Comparison of ENCODE assay signal across 15 cellular contexts in genomic region chr7:85172530-85172941, GRCh38. TPM values are rescaled to one million over a fixed set of nuclear protein-coding genes. Genes with fewer than 3 reads are reported as not detected.
DNase-seq lines count a peak whose midpoint lies in the region; ATAC-seq and TF ChIP-seq lines count a peak whose summit lies in the region.
"Had no signal": no experiment of that assay in that cellular context is flagged by ENCODE, and none has a peak within 500 bp of the region (broad histone marks: within the 10 kb centered on the region; RNA-seq: fewer than 3 reads in every experiment).

No MANE protein-coding gene starts in this region.

- H3K79me2 ChIP-seq in SK-N-SH (ENCODE audit: insufficient read depth) = no peaks in the 10 kb centered on the region

- CTCF ChIA-PET in SK-N-SH (lab: Yijun Ruan, JAX) = interaction anchor here (1.3 kb wide), 2 partner anchors 14 to 15 kb away, joined by 4 read pairs; partner anchors contain the start of gene SEMA3D

- POLR2A ChIA-PET in SK-N-SH (lab: Yijun Ruan, JAX) = no interaction called here

- TF ChIP-seq CTCF in SK-N-SH (IDR thresholded peaks at IDR 0.05) = no peak
- no peak for TF ChIP-seq CTCF in fibroblast of the aortic adventitia (IDR thresholded peaks at IDR 0.05; ENCODE audit: insufficient read depth, low read length)
- no peak for TF ChIP-seq CTCF in retinal pigment epithelial cell (conservative IDR thresholded peaks at IDR 0.05; ENCODE audit: low read depth, low read length)

- peaks cover 30% of the 10 kb centered on the region for H3F3A ChIP-seq in SK-N-SH (replicated peaks; ENCODE audit: insufficient read depth)

- no peak for TF ChIP-seq RAD21 in SK-N-SH (IDR thresholded peaks at IDR 0.05; ENCODE audit: low read length)

- TF ChIP-seq EP300 in SK-N-SH (IDR thresholded peaks at IDR 0.05; ENCODE audit: borderline replicate concordance in 1 of 2, low read depth in 1 of 2, low read length in 1 of 2) = peak in 1 of 2 experiments; percentile 49; a peak in 1 of 4 replicates

- H3K9ac ChIP-seq in SK-N-SH = peak overlapping the region; percentile 38

- peak overlapping the region; percentile 73 for H2AFZ ChIP-seq in SK-N-SH (ENCODE audit: low read depth)

- no peaks in the 10 kb centered on the region for H3K9me3 ChIP-seq in SK-N-SH
- H3K9me3 ChIP-seq: suprapubic skin had no signal

- no peak for ATAC-seq in GM21717 (IDR thresholded peaks at IDR 0.05; ENCODE audit: unreplicated experiment)
- ATAC-seq in GM21390 (IDR thresholded peaks at IDR 0.05; ENCODE audit: unreplicated experiment) = no peak
- no peak for ATAC-seq in GM21737 (IDR thresholded peaks at IDR 0.05; ENCODE audit: unreplicated experiment)
- ATAC-seq: left lobe of liver had no signal

- H3K4me1 ChIP-seq in SK-N-SH (ENCODE audit: control insufficient read depth in 1 of 2, insufficient read depth in 2 of 2, low read depth in 1 of 2, low read length in 1 of 2) = peaks cover 0 to 15% of the 10 kb centered on the region in 2 experiments; a peak in 2 of 4 replicates

- H3K27me3 ChIP-seq in SK-N-SH (ENCODE audit: insufficient read depth) = no peaks in the 10 kb centered on the region
- H3K27me3 ChIP-seq: suprapubic skin had no signal

- WGBS in SK-N-SH (ENCODE audit: low lambda C conversion rate) = 11% methylated on average over 3 of the region's 3 CpGs

- no peaks in the 10 kb centered on the region for H4K20me1 ChIP-seq in SK-N-SH (ENCODE audit: insufficient read depth)

- H3K4me2 ChIP-seq in SK-N-SH = peak overlapping the region; percentile 65

- no peaks in the 10 kb centered on the region; the same call in 1 of the 2 replicates for H3K9me2 ChIP-seq in SK-N-SH

- H3K4me3 ChIP-seq in SK-N-SH (ENCODE audit: low read depth in 2 of 2, low read length in 1 of 2) = peak overlapping the region in 1 of 2 experiments; percentile 18; a peak in 1 of 4 replicates
- H3K4me3 ChIP-seq in fibroblast of the aortic adventitia (ENCODE audit: low read depth, low read length) = no peak overlapping the region
- no peak overlapping the region for H3K4me3 ChIP-seq in retinal pigment epithelial cell (ENCODE audit: low read length)
- H3K4me3 ChIP-seq: suprapubic skin had no signal

- DNase-seq in H4 (ENCODE audit: low spot score) (peak; percentile 85), SK-N-SH (no peak), fibroblast of the aortic adventitia (ENCODE audit: low read depth) (peak; percentile 96), retinal pigment epithelial cell (ENCODE audit: low read depth) (peak; percentile 36), NCI-H1417 (lab: John Stamatoyannopoulos, UW) (no peak)
- DNase-seq: activated CD4-positive, alpha-beta memory T cell treated with anti-CD3 and anti-CD28 coated beads, Interleukin-2, amount 10 ng/mL, durations not matched to agents 7 days and 5 days; DMS53; KG1; NCI-H524; SW 1271 had no signal

- H3K27ac ChIP-seq in SK-N-SH (ENCODE audit: low read depth in 2 of 2, low read length in 1 of 2) = peak overlapping the region; percentile 58 to 80; a peak in 3 of 4 replicates
- H3K27ac ChIP-seq: suprapubic skin had no signal

- no peaks in the 10 kb centered on the region for H3K36me3 ChIP-seq in SK-N-SH (replicated peaks in 1 of 2; ENCODE audit: control insufficient read depth in 1 of 2, insufficient read depth in 2 of 2, low read length in 1 of 2)
- H3K36me3 ChIP-seq: suprapubic skin had no signal

TF ChIP-seq in SK-N-SH, 30 proteins besides CTCF, POLR2A, EP300 and RAD21 (continues in another document):
- TF ChIP-seq MAX (IDR thresholded peaks at IDR 0.05; ENCODE audit: low read depth) (no peak), IRF3 (IDR thresholded peaks at IDR 0.05; ENCODE audit: low read depth, low read length) (no peak), TEAD4 (IDR thresholded peaks at IDR 0.05; ENCODE audit: borderline replicate concordance, insufficient read depth) (peak; percentile 65; the same call in 1 of the 2 replicates), PBX3 (IDR thresholded peaks at IDR 0.05) (peak; percentile 64), RXRA (IDR thresholded peaks at IDR 0.05; ENCODE audit: borderline replicate concordance, low read depth) (no peak), ZBTB33 (IDR thresholded peaks at IDR 0.05; ENCODE audit: borderline replicate concordance, low read depth) (no peak), RCOR1 (IDR thresholded peaks at IDR 0.05; ENCODE audit: low read length) (no peak), JUND (IDR thresholded peaks at IDR 0.05) (peak; percentile 63), MEF2A (IDR thresholded peaks at IDR 0.05; ENCODE audit: borderline replicate concordance, low read depth) (peak; percentile 92), FOSL2 (IDR thresholded peaks at IDR 0.05; ENCODE audit: borderline replicate concordance, low read depth) (no peak; the same call in 1 of the 2 replicates), RFX5 (IDR thresholded peaks at IDR 0.05; ENCODE audit: low read length) (no peak), REST (IDR thresholded peaks at IDR 0.05; ENCODE audit: low read depth, low read length) (peak; percentile 35; the same call in 1 of the 2 replicates), EZH2phosphoT487 (IDR thresholded peaks at IDR 0.05; ENCODE audit: borderline replicate concordance, low read depth) (no peak), FOXM1 (IDR thresholded peaks at IDR 0.05; ENCODE audit: low read depth) (no peak), FOXJ3 (CRISPR knock-in tag; IDR thresholded peaks at IDR 0.05) (no peak)

RNA-seq across cellular contexts. Expression of gene SEMA3D, which starts 14.3 kb away (rescaled TPM):
- total RNA-seq in H4 (2014; rRNA removed; shearing (Covaris generic)) = 35.3 and 58.8 TPM in 2 replicates
- 30.1 and 48.7 TPM in 2 replicates for polyA plus RNA-seq in SK-N-SH (2012; rRNA removed)
- polyA plus RNA-seq in SK-N-SH (2012; cell fraction: cytosol; rRNA removed) = 36.4 and 41.4 TPM in 2 replicates
- 15.5 and 39.9 TPM in 2 replicates for polyA plus RNA-seq in SK-N-SH (2012; cell fraction: nucleus; rRNA removed)
- 27.1 and 51.2 TPM in 2 replicates for total RNA-seq in fibroblast of the aortic adventitia (ENCODE audit: low replicate concordance)
- total RNA-seq: activated CD4-positive, alpha-beta memory T cell treated with anti-CD3 and anti-CD28 coated beads, Interleukin-2, amount 10 ng/mL, durations not matched to agents 7 days and 5 days had no signal

Comparison
In these comparisons a context has a peak if more than half of its experiments do, and no peak if none do; other contexts are left out.
1. DNase-seq: peak in H4 (single experiment), fibroblast of the aortic adventitia (single experiment) and retinal pigment epithelial cell (single experiment); none in SK-N-SH (single experiment) and NCI-H1417 (0 of 3).